ENCODE assay signal across 12 cellular contexts in genomic region chr5:137914758-137915157, GRCh38. TPM values are rescaled to one million over a fixed set of nuclear protein-coding genes. Genes with fewer than 3 reads are reported as not detected.
"Had no signal": no experiment of that assay in that cellular context is flagged by ENCODE, and none has a peak within 500 bp of the region (broad histone marks: within the 10 kb centered on the region; RNA-seq: fewer than 3 reads in every experiment).

No MANE protein-coding gene starts in this region.

- H3K27ac Mint-ChIP-seq: GM23338, H9, HFFc6 had no signal

- H3K36me3 ChIP-seq: HAP-1 had no signal

- H3K4me3 ChIP-seq: GM23248, GM23338, HAP-1 had no signal

- ATAC-seq: GM23338, HCT116 had no signal

- H3K4me2 ChIP-seq: GM23338 had no signal

- H2AFZ ChIP-seq: GM23248, GM23338 had no signal

- H3K9me3 ChIP-seq: HAP-1 had no signal

- H3K9ac ChIP-seq: GM23248 had no signal

- H3K4me1 ChIP-seq: HAP-1 had no signal

- H3K27ac ChIP-seq: GM23248 had no signal

- H3K4me3 Mint-ChIP-seq: GM23338, H9, HFFc6 had no signal

- DNase-seq: GM23248, GOT3, H7, H9, HCEC 1CT, HFFc6 had no signal

- H3K4me1 Mint-ChIP-seq: GM23338, H9 had no signal

- FAIRE-seq: H1, H54 had no signal

RNA-seq across cellular contexts. Expression of gene PKD2L2, which starts 25.5 kb away (rescaled TPM):
- total RNA-seq: GM23248, GM23338, H1, H4, H7, H9, HFFc6 had no signal
- polyA plus RNA-seq: GM23248, H1 had no signal

RNA-seq across cellular contexts. Expression of gene MYOT, which starts 47.1 kb away (rescaled TPM):
- total RNA-seq: GM23248, GM23338, H1, H4, H7, H9, HFFc6 had no signal
- polyA plus RNA-seq: H1 had no signal
